Comparison of ENCODE assay signal across 19 cellular contexts in genomic region chr14:103706551-103707328, GRCh38.
"Had no signal": no experiment of that assay in that cellular context is flagged by ENCODE, and none has a peak within 500 bp of the region (broad histone marks: within the 10 kb centered on the region; RNA-seq: fewer than 3 reads in every experiment).

No MANE protein-coding gene starts in this region.

- H3K27ac ChIP-seq: cardiac muscle cell, foreskin keratinocyte had no signal

- ATAC-seq: activated CD8-positive, alpha-beta memory T cell treated with anti-CD3 and anti-CD28 coated beads, Interleukin-2, amount 10 ng/mL, durations not matched to agents 7 days and 5 days; activated naive CD8-positive, alpha-beta T cell treated with anti-CD3 and anti-CD28 coated beads, Interleukin-2, amount 50 U/mL, for 24 hours; foreskin keratinocyte; left lobe of liver; SK-N-SH treated with all-trans-retinoic acid at 6 μM for 48 hours had no signal

- DNase-seq: activated CD4-positive, alpha-beta memory T cell treated with anti-CD3 and anti-CD28 coated beads for 36 hours; activated CD4-positive, alpha-beta T cell treated with anti-CD3 and anti-CD28 coated beads for 1 hour; activated CD8-positive, alpha-beta memory T cell treated with anti-CD3 and anti-CD28 coated beads, Interleukin-2, amount 10 ng/mL, durations not matched to agents 7 days and 5 days; activated naive CD4-positive, alpha-beta T cell treated with anti-CD3 and anti-CD28 coated beads for 36 hours; activated naive CD8-positive, alpha-beta T cell treated with anti-CD3 and anti-CD28 coated beads, Interleukin-2, amount 50 U/mL, for 24 hours; activated T-cell treated with anti-CD3 and anti-CD28 coated beads, Interleukin-2, amount 50 U/mL, for 1 hour; foreskin keratinocyte; head of caudate nucleus; mesendoderm; occipital lobe; stimulated activated naive CD8-positive, alpha-beta T cell treated with anti-CD3 and anti-CD28 coated beads, Interleukin-15, amount 100 ng/mL, for 72 hours; T-helper 1 cell; T1000; upper lobe of right lung had no signal

- FAIRE-seq: astrocyte, endothelial cell of umbilical vein had no signal

- H3K4me3 ChIP-seq: cardiac muscle cell, upper lobe of right lung had no signal

- H3K9me3 ChIP-seq: upper lobe of right lung had no signal

- H3K27me3 ChIP-seq: cardiac muscle cell, foreskin keratinocyte, upper lobe of right lung had no signal
